In the genomic region with DNA sequence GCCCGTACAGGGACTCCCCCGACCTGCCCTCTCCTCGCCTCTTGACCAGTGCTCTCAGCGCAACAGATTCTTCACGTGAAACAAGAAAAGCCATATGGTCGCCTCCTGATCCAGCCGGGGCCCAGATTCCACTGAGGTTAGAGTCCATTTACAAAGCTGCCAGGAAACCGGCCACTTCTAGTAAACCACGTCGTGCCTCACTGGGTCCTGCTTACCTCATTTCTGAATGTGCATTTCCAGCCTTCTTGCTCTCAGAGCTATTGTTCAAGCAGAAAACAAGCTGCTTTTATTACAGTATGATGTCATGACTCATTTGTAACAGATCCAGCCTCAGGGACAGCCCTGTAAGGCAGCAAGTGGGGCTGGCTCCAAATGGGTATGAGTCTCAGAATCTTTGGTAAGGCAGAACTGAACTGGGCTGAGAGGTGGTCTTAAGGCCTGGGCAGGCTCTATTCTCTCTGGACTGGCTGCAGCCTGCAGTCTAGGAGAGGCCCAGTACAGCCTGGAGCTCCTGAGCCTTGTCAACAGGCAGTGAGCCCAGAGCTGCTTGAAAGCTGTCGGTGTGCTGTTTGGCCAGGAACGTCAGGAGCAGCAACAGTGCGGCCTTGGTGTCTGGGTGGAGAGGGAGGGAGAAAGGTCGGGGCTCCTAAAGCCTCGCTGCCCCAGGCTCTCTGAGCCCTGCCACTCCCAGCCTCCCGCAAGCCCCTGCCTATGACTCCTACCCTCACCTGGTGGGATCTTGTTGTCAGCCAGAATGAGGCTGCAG, we compare ENCODE assay signal across 8 cellular contexts. TPM values are rescaled to one million over a fixed set of nuclear protein-coding genes. Genes with fewer than 3 reads are reported as not detected.
DNase-seq lines count a peak whose midpoint lies in the region; ATAC-seq and TF ChIP-seq lines count a peak whose summit lies in the region.

No MANE protein-coding gene starts in this region.

- no peak for TF ChIP-seq POLR2A in prostate gland (IDR thresholded peaks at IDR 0.05)
- no peak for TF ChIP-seq POLR2A in testis (IDR thresholded peaks at IDR 0.05)

- no peak overlapping the region for H3K4me2 ChIP-seq in SK-N-SH

- TF ChIP-seq RAD21 in SK-N-SH (IDR thresholded peaks at IDR 0.05; ENCODE audit: low read length) = no peak

- CTCF ChIA-PET in SK-N-SH (lab: Yijun Ruan, JAX) = interaction anchor here (0.9 to 2.4 kb wide), 3 partner anchors 19 to 72 kb away, joined by 3 to 11 read pairs (median 5); a partner anchor contains a TSS
- CTCF ChIA-PET in CD8-positive, alpha-beta memory T cell (lab: Charles Lee) = interaction anchor here (0.9 to 2.7 kb wide), 5 partner anchors 9 to 251 kb away, joined by 3 to 16 read pairs (median 4); a partner anchor contains a TSS

- ATAC-seq in HG02571 (IDR thresholded peaks at IDR 0.05; ENCODE audit: unreplicated experiment) = no peak

- no peak overlapping the region for H3K4me3 ChIP-seq in SK-N-SH (ENCODE audit: low read depth in 2 of 2, low read length in 1 of 2)
- H3K4me3 ChIP-seq in foreskin fibroblast (ENCODE audit: low read depth in 1 of 2, low read length in 2 of 2) = no peak overlapping the region
- H3K4me3 ChIP-seq in prostate gland = no peak overlapping the region
- no peak overlapping the region for H3K4me3 ChIP-seq in testis
- no peak overlapping the region for H3K4me3 ChIP-seq in CD8-positive, alpha-beta memory T cell (ENCODE audit: low read length)

- H3K27ac Mint-ChIP-seq in CD8-positive, alpha-beta memory T cell = peak overlapping the region in 4 of 8 donors; percentile 23 to 86 (median 49)

- DNase-seq in EH (ENCODE audit: low read depth) = peak; percentile 82
- no peak for DNase-seq in SK-N-SH
- DNase-seq in foreskin fibroblast = peak; percentile 74 to 88
- DNase-seq in prostate gland (ENCODE audit: low spot score) = no peak
- DNase-seq in NAMALWA (ENCODE audit: low spot score) = no peak
- no peak for DNase-seq in testis
- DNase-seq in CD8-positive, alpha-beta memory T cell = no peak

- H3K4me3 Mint-ChIP-seq in CD8-positive, alpha-beta memory T cell = no peak overlapping the region

- H3K36me3 ChIP-seq in SK-N-SH (replicated peaks in 1 of 2; ENCODE audit: control insufficient read depth in 1 of 2, insufficient read depth in 2 of 2, low read length in 1 of 2) = peaks cover 8 to 81% of the 10 kb centered on the region in 2 experiments
- peaks cover 0 to 13% of the 10 kb centered on the region in 2 donors for H3K36me3 ChIP-seq in prostate gland
- H3K36me3 ChIP-seq in testis (ENCODE audit: low read depth, missing control alignments) = no peaks in the 10 kb centered on the region
- H3K36me3 ChIP-seq in CD8-positive, alpha-beta memory T cell (ENCODE audit: insufficient read depth, low read length) = peaks cover 31% of the 10 kb centered on the region

- H3K36me3 Mint-ChIP-seq in CD8-positive, alpha-beta memory T cell = peaks cover 0 to 90% (median 4%) of the 10 kb centered on the region in 3 donors

- no peaks in the 10 kb centered on the region for H3K27me3 Mint-ChIP-seq in CD8-positive, alpha-beta memory T cell

- no peak overlapping the region for H2AFZ ChIP-seq in SK-N-SH (ENCODE audit: low read depth)

- H3K27ac ChIP-seq in SK-N-SH (ENCODE audit: low read depth in 2 of 2, low read length in 1 of 2) (peak overlapping the region; percentile 8 to 16; a peak in 2 of 4 replicates), prostate gland (peak overlapping the region; percentile 34 to 77), testis (peak overlapping the region in 1 of 2 donors; percentile 44)
- H3K27ac ChIP-seq in CD8-positive, alpha-beta memory T cell (ENCODE audit: low read depth, low read length) = no peak overlapping the region

- no peaks in the 10 kb centered on the region for H3K79me2 ChIP-seq in SK-N-SH (ENCODE audit: insufficient read depth)

- intact Hi-C loops in prostate gland (cut with DNase I) (no loop called here), testis (cut with DNase I; ENCODE audit: low total_unique reads) (no loop called here)

- peaks cover 3 to 7% (median 6%) of the 10 kb centered on the region in 3 donors for H3K4me1 Mint-ChIP-seq in CD8-positive, alpha-beta memory T cell

- H4K20me1 ChIP-seq in SK-N-SH (ENCODE audit: insufficient read depth) = no peaks in the 10 kb centered on the region

- no peaks in the 10 kb centered on the region for H3K9me3 ChIP-seq in SK-N-SH
- H3K9me3 ChIP-seq in prostate gland = no peaks in the 10 kb centered on the region
- H3K9me3 ChIP-seq in testis = no peaks in the 10 kb centered on the region
- H3K9me3 ChIP-seq in CD8-positive, alpha-beta memory T cell (ENCODE audit: low read length) = no peaks in the 10 kb centered on the region

- H3K9me2 ChIP-seq in SK-N-SH = no peaks in the 10 kb centered on the region

- H3K27me3 ChIP-seq in SK-N-SH (ENCODE audit: insufficient read depth) = no peaks in the 10 kb centered on the region
- H3K27me3 ChIP-seq in prostate gland (replicated peaks; ENCODE audit: insufficient read depth) = no peaks in the 10 kb centered on the region
- H3K27me3 ChIP-seq in testis = no peaks in the 10 kb centered on the region
- H3K27me3 ChIP-seq in CD8-positive, alpha-beta memory T cell (ENCODE audit: insufficient read depth, low read length, poor library complexity, severe bottlenecking) = no peaks in the 10 kb centered on the region

- H3K9me3 Mint-ChIP-seq in CD8-positive, alpha-beta memory T cell = no peaks in the 10 kb centered on the region

- no peak overlapping the region for H3K9ac ChIP-seq in SK-N-SH

- TF ChIP-seq CTCF in SK-N-SH (IDR thresholded peaks at IDR 0.05) (no peak), foreskin fibroblast (IDR thresholded peaks at IDR 0.05; ENCODE audit: low read depth, low read length) (no peak), prostate gland (IDR thresholded peaks at IDR 0.05) (no peak), testis (IDR thresholded peaks at IDR 0.05) (no peak)

- WGBS in SK-N-SH (ENCODE audit: low lambda C conversion rate) = 72% methylated on average over 6 of the region's 16 CpGs
- WGBS in prostate gland = 60% methylated on average over 16 of the region's 16 CpGs
- WGBS in testis, 2 donors = 70 to 81% methylated on average over 11 to 16 of the region's 16 CpGs

- no peak for TF ChIP-seq EP300 in SK-N-SH (IDR thresholded peaks at IDR 0.05; ENCODE audit: borderline replicate concordance in 1 of 2, low read depth in 1 of 2, low read length in 1 of 2)

- POLR2A ChIA-PET in SK-N-SH (lab: Yijun Ruan, JAX) = interaction anchor here (0.6 to 3.3 kb wide), 5 partner anchors 8 to 20 kb away, joined by 4 to 21 read pairs (median 10); a partner anchor contains a TSS
- POLR2A ChIA-PET in CD8-positive, alpha-beta memory T cell (lab: Charles Lee) = no interaction called here

- H3K4me1 ChIP-seq in SK-N-SH (ENCODE audit: control insufficient read depth in 1 of 2, insufficient read depth in 2 of 2, low read depth in 1 of 2, low read length in 1 of 2) = peaks cover 0 to 12% of the 10 kb centered on the region in 2 experiments; a peak in 2 of 4 replicates
- peaks cover 3% of the 10 kb centered on the region for H3K4me1 ChIP-seq in prostate gland (replicated peaks)
- no peaks in the 10 kb centered on the region for H3K4me1 ChIP-seq in testis
- H3K4me1 ChIP-seq in CD8-positive, alpha-beta memory T cell (ENCODE audit: insufficient read depth, low read length) = no peaks in the 10 kb centered on the region

- H3F3A ChIP-seq in SK-N-SH (replicated peaks; ENCODE audit: insufficient read depth) = peaks cover 11% of the 10 kb centered on the region

RNA-seq across cellular contexts. Expression of a gene that starts 8.3 kb away (rescaled TPM):
- 13.1 and 23.2 TPM in 2 replicates for polyA plus RNA-seq in SK-N-SH (2012; rRNA removed)
- polyA plus RNA-seq in SK-N-SH (2012; cell fraction: cytosol; rRNA removed) = 10.7 and 18.2 TPM in 2 replicates
- 141 and 220 TPM in 2 replicates for polyA plus RNA-seq in SK-N-SH (2012; cell fraction: nucleus; rRNA removed)
- 10 to 100 TPM in 1 of 2 donors, 1 to 10 TPM in 1; 5.6 to 25.4 TPM for total RNA-seq in prostate gland
- total RNA-seq in testis = 10 to 100 TPM; 27.7 to 55.9 TPM
- 58.8 TPM for polyA plus RNA-seq in testis (ENCODE audit: insufficient read depth, low read depth, low replicate concordance)
- total RNA-seq in CD8-positive, alpha-beta memory T cell = 10 to 100 TPM; 24.5 to 26.7 TPM
- polyA plus RNA-seq in CD8-positive, alpha-beta memory T cell = 10.0 TPM

RNA-seq across cellular contexts. Expression of a gene that starts 8.5 kb away (rescaled TPM):
- polyA plus RNA-seq in SK-N-SH (2012; rRNA removed) (39.7 and 61.3 TPM in 2 replicates), testis (ENCODE audit: insufficient read depth, low read depth, low replicate concordance) (156 TPM)
- polyA plus RNA-seq in SK-N-SH (2012; cell fraction: cytosol; rRNA removed) = 24.0 and 34.4 TPM in 2 replicates
- polyA plus RNA-seq in SK-N-SH (2012; cell fraction: nucleus; rRNA removed) = 161 and 211 TPM in 2 replicates
- total RNA-seq in prostate gland (10 to 100 TPM; 42.6 to 44.5 TPM), testis (100 to 1,000 TPM in 1 of 2 donors, 10 to 100 TPM in 1; 85.9 to 140 TPM)
- 100 to 1,000 TPM; 164 to 172 TPM for total RNA-seq in CD8-positive, alpha-beta memory T cell
- 20.9 TPM for polyA plus RNA-seq in CD8-positive, alpha-beta memory T cell

RNA-seq across cellular contexts. Expression of a gene that starts 15.1 kb away (rescaled TPM):
- polyA plus RNA-seq in SK-N-SH (2012; rRNA removed) (48.7 and 54.8 TPM in 2 replicates), testis (ENCODE audit: insufficient read depth, low read depth, low replicate concordance) (53.2 TPM)
- polyA plus RNA-seq in SK-N-SH (2012; cell fraction: cytosol; rRNA removed) = 49.3 and 49.8 TPM in 2 replicates
- 32.2 and 42.7 TPM in 2 replicates for polyA plus RNA-seq in SK-N-SH (2012; cell fraction: nucleus; rRNA removed)
- total RNA-seq in prostate gland (100 to 1,000 TPM in 1 of 2 donors, 10 to 100 TPM in 1; 68.9 to 113 TPM), testis (10 to 100 TPM; 45.0 to 50.0 TPM)
- total RNA-seq in CD8-positive, alpha-beta memory T cell = 10 to 100 TPM; 31.3 to 34.0 TPM
- 30.0 TPM for polyA plus RNA-seq in CD8-positive, alpha-beta memory T cell

RNA-seq across cellular contexts. Expression of a gene that starts 19.1 kb away (rescaled TPM):
- polyA plus RNA-seq in SK-N-SH (2012; rRNA removed) (37.6 and 43.6 TPM in 2 replicates), testis (ENCODE audit: insufficient read depth, low read depth, low replicate concordance) (74.8 TPM)
- 24.7 and 28.7 TPM in 2 replicates for polyA plus RNA-seq in SK-N-SH (2012; cell fraction: cytosol; rRNA removed)
- 88.6 and 121 TPM in 2 replicates for polyA plus RNA-seq in SK-N-SH (2012; cell fraction: nucleus; rRNA removed)
- total RNA-seq in prostate gland (10 to 100 TPM; 61.5 to 82.9 TPM), testis (10 to 100 TPM; 45.7 to 56.2 TPM)
- total RNA-seq in CD8-positive, alpha-beta memory T cell = 10 to 100 TPM; 62.0 to 68.6 TPM
- 91.7 TPM for polyA plus RNA-seq in CD8-positive, alpha-beta memory T cell

RNA-seq across cellular contexts. Expression of a gene that starts 25.4 kb away (rescaled TPM):
- polyA plus RNA-seq in SK-N-SH (2012; rRNA removed) (0.05 TPM in 1 of 2 replicates, not detected in the other), testis (ENCODE audit: insufficient read depth, low read depth, low replicate concordance) (78.2 TPM)
- 0.03 TPM in 1 of 2 replicates, not detected in the other for polyA plus RNA-seq in SK-N-SH (2012; cell fraction: cytosol; rRNA removed)
- polyA plus RNA-seq in SK-N-SH (2012; cell fraction: nucleus; rRNA removed) = 0.06 and 0.23 TPM in 2 replicates
- total RNA-seq in prostate gland (1 to 10 TPM in 1 of 2 donors, not detected in 1; 1.2 TPM), testis (10 to 100 TPM; 19.4 to 27.4 TPM)
- under 1 TPM; 0.26 to 0.44 TPM for total RNA-seq in CD8-positive, alpha-beta memory T cell
- polyA plus RNA-seq in CD8-positive, alpha-beta memory T cell = 1.2 TPM

Comparison
In these comparisons a context has a peak if more than half of its experiments do, and no peak if none do; other contexts are left out.
1. DNase-seq: peak in EH (single experiment) and foreskin fibroblast (2 of 2); none in SK-N-SH (single experiment), prostate gland (single experiment), NAMALWA (single experiment), testis (single experiment) and CD8-positive, alpha-beta memory T cell (0 of 5).